Comparison of ENCODE assay signal across 1 cellular context in genomic region chr6:152121910-152122309, GRCh38.
TF ChIP-seq lines count a peak whose summit lies in the region.

No MANE protein-coding gene starts in this region.

TF ChIP-seq in WTC11, 78 proteins besides CTCF, POLR2A, EP300 and RAD21 (continued from another document):
- TF ChIP-seq AFF4 (CRISPR knock-in tag; IDR thresholded peaks at IDR 0.05; ENCODE audit: borderline replicate concordance) (no peak), ZNF219 (CRISPR knock-in tag; IDR thresholded peaks at IDR 0.05; ENCODE audit: borderline replicate concordance) (no peak), NFE2L1 (CRISPR knock-in tag; IDR thresholded peaks at IDR 0.05) (no peak), NFYB (CRISPR knock-in tag; conservative IDR thresholded peaks at IDR 0.05; ENCODE audit: low read depth) (no peak), ZNF423 (CRISPR knock-in tag; IDR thresholded peaks at IDR 0.05) (no peak), RORB (CRISPR knock-in tag; IDR thresholded peaks at IDR 0.05) (no peak)
- TF ChIP-seq, protein P1, sequence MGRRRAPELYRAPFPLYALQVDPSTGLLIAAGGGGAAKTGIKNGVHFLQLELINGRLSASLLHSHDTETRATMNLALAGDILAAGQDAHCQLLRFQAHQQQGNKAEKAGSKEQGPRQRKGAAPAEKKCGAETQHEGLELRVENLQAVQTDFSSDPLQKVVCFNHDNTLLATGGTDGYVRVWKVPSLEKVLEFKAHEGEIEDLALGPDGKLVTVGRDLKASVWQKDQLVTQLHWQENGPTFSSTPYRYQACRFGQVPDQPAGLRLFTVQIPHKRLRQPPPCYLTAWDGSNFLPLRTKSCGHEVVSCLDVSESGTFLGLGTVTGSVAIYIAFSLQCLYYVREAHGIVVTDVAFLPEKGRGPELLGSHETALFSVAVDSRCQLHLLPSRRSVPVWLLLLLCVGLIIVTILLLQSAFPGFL (CRISPR knock-in tag; IDR thresholded peaks at IDR 0.05; ENCODE audit: borderline replicate concordance) = no peak
